ENCODE assay signal across 8 cellular contexts in genomic region chr22:23243006-23243573, GRCh38.
A peak's percentile ranks its signal among the peaks of the same experiment; 100 is the strongest.
DNase-seq lines count a peak whose midpoint lies in the region; ATAC-seq and TF ChIP-seq lines count a peak whose summit lies in the region.

No MANE protein-coding gene starts in this region.

- TF ChIP-seq CTCF in GM12865 (IDR thresholded peaks at IDR 0.05; ENCODE audit: insufficient read depth, low read depth, low read length, missing control alignments) (no peak), choroid plexus epithelial cell (conservative IDR thresholded peaks at IDR 0.05; ENCODE audit: low read depth, low read length) (peak; percentile 1)

- ATAC-seq in GM21423 (IDR thresholded peaks at IDR 0.05; ENCODE audit: unreplicated experiment) = no peak

- H3K4me3 ChIP-seq in GM12865 (ENCODE audit: low read depth, low read length) = no peak overlapping the region
- H3K4me3 ChIP-seq in choroid plexus epithelial cell (ENCODE audit: low read depth, low read length) = no peak overlapping the region

- DNase-seq in GM12865 (ENCODE audit: low read depth) (peak; percentile 60), choroid plexus epithelial cell (ENCODE audit: low read depth) (no peak), DMS 273 treated with DMSO at 0.1 percent for 48 hours (lab: John Stamatoyannopoulos, UW) (no peak), putamen (ENCODE audit: low spot score) (no peak), NCI-H748 (lab: John Stamatoyannopoulos, UW; ENCODE audit: unreplicated experiment) (no peak)
- peak; percentile 83 for DNase-seq in activated CD4-positive, alpha-beta T cell treated with anti-CD3 and anti-CD28 coated beads for 48 hours
- peak; percentile 26 to 45 for DNase-seq in stimulated activated CD4-positive, alpha-beta T cell treated with anti-CD3 and anti-CD28 coated beads, Interleukin-1b, Interleukin-23, amount 100 ng/mL, for 4 hours (ENCODE audit: low read depth in 2 of 2)

Comparison
In these comparisons a context has a peak if more than half of its experiments do, and no peak if none do; other contexts are left out.
1. DNase-seq: peak in GM12865 (single experiment), activated CD4-positive, alpha-beta T cell treated with anti-CD3 and anti-CD28 coated beads for 48 hours (single experiment) and stimulated activated CD4-positive, alpha-beta T cell treated with anti-CD3 and anti-CD28 coated beads, Interleukin-1b, Interleukin-23, amount 100 ng/mL, for 4 hours (2 of 2); none in choroid plexus epithelial cell (single experiment), DMS 273 treated with DMSO at 0.1 percent for 48 hours (single experiment), putamen (single experiment) and NCI-H748 (single experiment).